ENCODE assay signal across 9 cellular contexts in the genomic region with DNA sequence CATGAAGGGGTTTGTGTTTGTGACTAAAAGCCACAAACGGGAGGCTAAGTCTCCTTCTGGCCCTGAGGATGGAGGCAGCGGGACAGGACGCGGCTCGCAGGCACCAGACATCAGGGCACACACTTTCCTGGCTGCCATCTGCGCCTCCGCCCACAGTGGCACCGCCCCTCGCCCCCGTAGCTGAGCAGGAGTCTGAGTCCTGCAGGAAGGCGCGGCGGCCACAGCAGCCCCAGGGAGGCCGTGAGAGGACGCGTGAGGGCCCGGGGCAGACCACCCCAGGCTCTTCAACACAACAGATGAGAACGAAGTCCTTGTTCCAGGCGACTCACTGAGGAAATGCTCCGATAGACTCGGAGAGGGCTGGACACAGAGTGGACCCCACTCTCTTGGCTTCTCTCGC. TPM values are rescaled to one million over a fixed set of nuclear protein-coding genes. Genes with fewer than 3 reads are reported as not detected.
"Had no signal": no experiment of that assay in that cellular context is flagged by ENCODE, and none has a peak within 500 bp of the region (broad histone marks: within the 10 kb centered on the region; RNA-seq: fewer than 3 reads in every experiment).

No MANE protein-coding gene starts in this region.

- DNase-seq: GM23248, GOT3, H7, H9, HCEC 1CT, HFFc6 had no signal

- H3K4me1 ChIP-seq: HAP-1 had no signal

- H2AFZ ChIP-seq: GM23248, GM23338 had no signal

- H3K9ac ChIP-seq: GM23248 had no signal

- H3K9me3 ChIP-seq: HAP-1 had no signal

- H3K4me3 ChIP-seq: GM23248, GM23338, HAP-1 had no signal

- H3K4me2 ChIP-seq: GM23338 had no signal

- H3K27ac ChIP-seq: GM23248 had no signal

- ATAC-seq: GM23338, HCT116 had no signal

- H3K36me3 ChIP-seq: HAP-1 had no signal

RNA-seq across cellular contexts. Expression of gene ADGRA1, which starts 6.6 kb away (rescaled TPM):
- polyA plus RNA-seq: GM23248 had no signal
